In genomic region chr22:45504703-45505341, GRCh38 we compare ENCODE assay signal across 1 cellular context.
A peak's percentile ranks its signal among the peaks of the same experiment; 100 is the strongest.
TF ChIP-seq lines count a peak whose summit lies in the region.

No MANE protein-coding gene starts in this region.

TF ChIP-seq in HepG2, 621 proteins besides CTCF, POLR2A, EP300 and RAD21 (continued from another document):
- TF ChIP-seq ZNF687 (CRISPR knock-in tag; IDR thresholded peaks at IDR 0.05): peak; percentile 67
